In genomic region chr10:653991-654646, GRCh38 we compare ENCODE assay signal across 1 cellular context.
TF ChIP-seq lines count a peak whose summit lies in the region.

No MANE protein-coding gene starts in this region.

TF ChIP-seq in HEK293, 187 proteins besides CTCF, POLR2A, EP300 and RAD21 (continued from another document):
- TF ChIP-seq INSM2 (tag by site-specific recombination; IDR thresholded peaks at IDR 0.05) (no peak), ZNF324 (tag by site-specific recombination; IDR thresholded peaks at IDR 0.05) (no peak), ZNF350 (tag by site-specific recombination; IDR thresholded peaks at IDR 0.05) (no peak), GLI2 (tag by site-specific recombination; IDR thresholded peaks at IDR 0.05; ENCODE audit: borderline replicate concordance, low read depth) (no peak), ZBTB21 (tag by site-specific recombination; IDR thresholded peaks at IDR 0.05) (peak; percentile 47; the same call in 1 of the 2 replicates), ZFHX2 (tag by site-specific recombination; conservative IDR thresholded peaks at IDR 0.05) (no peak), ZNF514 (tag by site-specific recombination; IDR thresholded peaks at IDR 0.05) (no peak), ZNF302 (tag by site-specific recombination; IDR thresholded peaks at IDR 0.05; ENCODE audit: low read depth) (no peak), KLF8 (tag by site-specific recombination; IDR thresholded peaks at IDR 0.05) (no peak), ZNF600 (tag by site-specific recombination; IDR thresholded peaks at IDR 0.05) (peak; percentile 87), HOXC10 (CRISPR knock-in tag; IDR thresholded peaks at IDR 0.05) (no peak), ZNF654 (tag by site-specific recombination; IDR thresholded peaks at IDR 0.05; ENCODE audit: low read depth) (no peak), TRIM28 (IDR thresholded peaks at IDR 0.05; ENCODE audit: borderline replicate concordance, low read length) (peak; percentile 73; the same call in 1 of the 2 replicates)
